In the genomic region with DNA sequence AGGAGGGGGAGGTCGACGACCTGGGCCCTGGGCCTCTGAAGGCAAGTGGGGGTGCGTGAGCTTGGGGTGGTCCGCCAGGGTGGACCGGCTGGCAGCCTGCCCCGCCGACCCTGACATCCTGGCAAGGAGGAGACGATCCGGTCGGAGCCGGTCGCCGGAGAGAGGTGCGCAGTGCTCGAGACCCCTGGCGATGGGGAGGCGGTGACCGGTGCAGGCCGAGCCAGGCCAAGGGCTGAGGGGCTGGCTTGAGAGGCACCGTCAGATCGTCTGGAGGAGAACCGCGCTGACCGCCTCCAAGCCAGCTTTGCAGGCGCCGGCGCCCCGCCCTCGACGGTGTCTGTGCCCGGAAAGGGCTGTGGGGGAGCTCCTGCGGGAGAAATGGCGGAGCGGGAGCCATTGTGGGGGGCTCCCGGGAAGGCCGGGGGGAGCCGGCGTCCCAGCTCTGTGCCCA, we compare ENCODE assay signal across 9 cellular contexts. TPM values are rescaled to one million over a fixed set of nuclear protein-coding genes. Genes with fewer than 3 reads are reported as not detected.
A peak's percentile ranks its signal among the peaks of the same experiment; 100 is the strongest.
DNase-seq lines count a peak whose midpoint lies in the region; ATAC-seq lines count a peak whose summit lies in the region.
"Had no signal": no experiment of that assay in that cellular context is flagged by ENCODE, and none has a peak within 500 bp of the region (broad histone marks: within the 10 kb centered on the region; RNA-seq: fewer than 3 reads in every experiment).

No MANE protein-coding gene starts in this region.

- ATAC-seq in HG03280 (IDR thresholded peaks at IDR 0.05; ENCODE audit: unreplicated experiment): no peak

- H3K4me1 ChIP-seq in adipocyte (ENCODE audit: control insufficient read depth, insufficient read depth, low read length) (no peaks in the 10 kb centered on the region), iPS DF 6.9 (ENCODE audit: control insufficient read depth, insufficient read depth, low read length) (no peaks in the 10 kb centered on the region), skeletal muscle tissue (ENCODE audit: control insufficient read depth in 3 of 3, insufficient read depth in 3 of 3, low read length in 3 of 3) (no peaks in the 10 kb centered on the region), SJCRH30 (no peaks in the 10 kb centered on the region)

- peak overlapping the region; percentile 84 for H3K4me3 ChIP-seq in adipocyte (ENCODE audit: low read length)
- H3K4me3 ChIP-seq in iPS DF 6.9 (ENCODE audit: low read length): peak overlapping the region; percentile 82
- H3K4me3 ChIP-seq in skeletal muscle tissue (ENCODE audit: low read length in 3 of 3): peak overlapping the region; percentile 52 to 56 (median 52)
- H3K4me3 ChIP-seq in SJCRH30: no peak overlapping the region
- H3K4me3 ChIP-seq: SK-N-MC had no signal

- no CpG with 5 or more reads among the region's 38 CpGs for WGBS in iPS DF 6.9 (ENCODE audit: insufficient coverage, insufficient read length)

- H3K9ac ChIP-seq in adipocyte (ENCODE audit: low read length): peak overlapping the region; percentile 77
- peak overlapping the region in 1 of 3 donors; percentile 54 for H3K9ac ChIP-seq in skeletal muscle tissue (ENCODE audit: low read depth in 1 of 3, low read length in 3 of 3)

- H3K27ac ChIP-seq in iPS DF 6.9 (ENCODE audit: low read length) (no peak overlapping the region), skeletal muscle tissue (ENCODE audit: low read depth, low read length) (no peak overlapping the region), SJCRH30 (no peak overlapping the region)
- H3K27ac ChIP-seq: SK-N-MC had no signal

- H3K27me3 ChIP-seq in adipocyte (replicated peaks; ENCODE audit: control insufficient read depth, insufficient read depth, low read length) (no peaks in the 10 kb centered on the region), iPS DF 6.9 (ENCODE audit: control insufficient read depth, insufficient read depth, low read length) (no peaks in the 10 kb centered on the region), skeletal muscle tissue (ENCODE audit: control insufficient read depth in 3 of 3, insufficient read depth in 3 of 3, low read length in 3 of 3) (no peaks in the 10 kb centered on the region), SJCRH30 (no peaks in the 10 kb centered on the region)

- H3K9me3 ChIP-seq in adipocyte (ENCODE audit: control insufficient read depth, low read length) (no peaks in the 10 kb centered on the region), iPS DF 6.9 (ENCODE audit: control insufficient read depth, insufficient read depth, low read length) (no peaks in the 10 kb centered on the region), skeletal muscle tissue (ENCODE audit: control insufficient read depth in 3 of 3, low read length in 3 of 3) (no peaks in the 10 kb centered on the region), SJCRH30 (replicated peaks) (no peaks in the 10 kb centered on the region)

- peak; percentile 4 to 9 for DNase-seq in activated CD4-positive, alpha-beta T cell treated with anti-CD3 and anti-CD28 coated beads for 4 hours
- no peak for DNase-seq in activated CD4-positive, alpha-beta T cell treated with anti-CD3 and anti-CD28 coated beads for 1 hour
- DNase-seq in adipocyte (ENCODE audit: low read depth): peak; percentile 40
- DNase-seq in iPS DF 6.9 (ENCODE audit: low read depth, low spot score): no peak
- DNase-seq in SJCRH30: no peak
- no peak for DNase-seq in effector CD4-positive, alpha-beta T cell

- H3K36me3 ChIP-seq in adipocyte (ENCODE audit: control insufficient read depth, insufficient read depth, low read length, severe bottlenecking) (no peaks in the 10 kb centered on the region), iPS DF 6.9 (ENCODE audit: control insufficient read depth, insufficient read depth, low read length) (no peaks in the 10 kb centered on the region), skeletal muscle tissue (ENCODE audit: control insufficient read depth in 3 of 3, insufficient read depth in 3 of 3, low read length in 3 of 3) (no peaks in the 10 kb centered on the region), SJCRH30 (no peaks in the 10 kb centered on the region)

RNA-seq across cellular contexts. Expression of gene GPRASP3, which starts 25.6 kb away (rescaled TPM):
- total RNA-seq in skeletal muscle tissue: 6.3 TPM
- total RNA-seq in SJCRH30 (2014; rRNA removed; shearing (Covaris generic)): 6.2 and 8.7 TPM in 2 replicates

RNA-seq across cellular contexts. Expression of gene GPRASP2, which starts 33.9 kb away (rescaled TPM):
- 28.2 TPM for total RNA-seq in skeletal muscle tissue
- 7.2 and 7.4 TPM in 2 replicates for total RNA-seq in SJCRH30 (2014; rRNA removed; shearing (Covaris generic))

Comparison
In these comparisons a context has a peak if more than half of its experiments do, and no peak if none do; other contexts are left out.
1. DNase-seq: peak in activated CD4-positive, alpha-beta T cell treated with anti-CD3 and anti-CD28 coated beads for 4 hours (2 of 2) and adipocyte (single experiment); none in activated CD4-positive, alpha-beta T cell treated with anti-CD3 and anti-CD28 coated beads for 1 hour (single experiment), iPS DF 6.9 (single experiment), SJCRH30 (0 of 2) and effector CD4-positive, alpha-beta T cell (single experiment).